In the genomic region with DNA sequence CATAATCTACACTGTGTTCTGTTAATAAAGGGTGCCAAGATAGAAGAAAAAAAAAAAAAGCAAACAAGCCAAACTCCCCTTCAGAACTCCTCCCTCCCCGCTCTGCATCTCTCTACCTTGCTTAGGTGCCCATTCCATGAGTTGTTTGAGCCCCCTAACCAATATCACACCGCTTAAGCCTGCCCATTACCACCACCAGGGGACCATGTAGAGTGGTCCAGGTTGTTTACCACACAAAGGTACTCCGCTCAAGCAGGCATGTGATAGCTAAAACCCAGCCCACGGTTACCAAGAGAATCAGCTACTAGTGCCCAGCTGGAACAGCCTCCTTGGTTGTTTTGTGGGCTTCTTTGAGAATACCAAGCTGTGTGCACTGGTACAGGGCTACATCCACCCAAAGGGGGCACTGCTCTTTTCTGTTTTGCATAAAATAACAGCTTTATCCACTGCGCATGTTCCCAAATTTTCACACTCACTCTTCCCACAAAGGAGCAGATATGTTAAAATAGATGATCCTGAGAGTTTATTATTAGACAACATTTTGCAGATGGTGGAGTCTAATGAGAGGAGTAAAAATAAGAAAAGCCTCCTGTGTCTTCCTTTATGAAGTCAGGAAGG, we compare ENCODE assay signal across 1 cellular context.
TF ChIP-seq lines count a peak whose summit lies in the region.

No MANE protein-coding gene starts in this region.

TF ChIP-seq in H1, 55 proteins besides CTCF, POLR2A, EP300 and RAD21 (continued from another document):
- TF ChIP-seq SIRT6 (IDR thresholded peaks at IDR 0.05; ENCODE audit: low read length) (no peak), NANOG (IDR thresholded peaks at IDR 0.05; ENCODE audit: insufficient read depth, low read depth, low read length, poor library complexity, severe bottlenecking) (no peak), TCF12 (IDR thresholded peaks at IDR 0.05; ENCODE audit: low read depth, low read length) (no peak), CEBPB (IDR thresholded peaks at IDR 0.05; ENCODE audit: low read depth, low read length) (no peak), GABPA (IDR thresholded peaks at IDR 0.05; ENCODE audit: borderline replicate concordance, insufficient read depth, low read length) (no peak), KDM5A (IDR thresholded peaks at IDR 0.05; ENCODE audit: low read length) (no peak), GTF2F1 (IDR thresholded peaks at IDR 0.05; ENCODE audit: borderline replicate concordance, low read depth, low read length) (no peak), TAF7 (optimal IDR thresholded peaks at IDR 0.05; ENCODE audit: borderline replicate concordance, low read depth, low read length) (no peak), RBBP5 (IDR thresholded peaks at IDR 0.05; ENCODE audit: borderline replicate concordance, low read depth, low read length) (no peak), BCL11A (IDR thresholded peaks at IDR 0.05; ENCODE audit: low read depth in 2 of 2, low read length in 2 of 2) (no peak), RNF2 (IDR thresholded peaks at IDR 0.05; ENCODE audit: borderline replicate concordance, low read depth, low read length, missing control alignments, poor library complexity, severe bottlenecking) (no peak), FOSL1 (IDR thresholded peaks at IDR 0.05; ENCODE audit: insufficient read depth, low read depth, low read length) (no peak)
